In the genomic region with DNA sequence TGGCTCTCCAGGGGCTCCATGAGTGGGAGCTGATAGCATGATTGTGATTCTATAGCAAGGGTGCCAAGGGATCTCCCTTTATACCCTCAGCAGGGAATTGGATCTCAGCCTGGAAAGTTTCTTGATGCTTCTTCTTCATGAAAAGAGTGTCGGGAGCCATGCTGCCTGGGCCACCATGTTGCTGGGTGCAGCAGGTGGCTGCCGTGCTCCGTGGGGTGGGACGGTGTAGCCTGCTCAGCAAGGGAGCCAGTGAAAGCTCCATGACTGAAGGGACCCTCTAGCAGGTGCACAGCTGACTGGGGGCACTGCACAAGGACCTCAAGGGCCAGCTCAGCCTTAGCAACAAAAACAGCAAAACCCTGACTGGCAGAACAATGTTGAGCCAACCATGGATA, we compare ENCODE assay signal across 27 cellular contexts.
"Had no signal": no experiment of that assay in that cellular context is flagged by ENCODE, and none has a peak within 500 bp of the region (broad histone marks: within the 10 kb centered on the region; RNA-seq: fewer than 3 reads in every experiment).

No MANE protein-coding gene starts in this region.

- H3K27me3 Mint-ChIP-seq: activated CD4-positive, alpha-beta memory T cell treated with anti-CD3 and anti-CD28 coated beads, Interleukin-2, amount 10 ng/mL, durations not matched to agents 7 days and 5 days; activated CD8-positive, alpha-beta memory T cell treated with anti-CD3 and anti-CD28 coated beads, Interleukin-2, amount 10 ng/mL, durations not matched to agents 7 days and 5 days; activated naive CD8-positive, alpha-beta T cell; brain; stimulated activated naive B cell treated with anti-CD40 and anti-IgM and Interleukin-4, amounts not matched to agents 10 μg/mL and 1 μg/mL and 100 μg/mL, for 72 hours had no signal

- H3K4me3 Mint-ChIP-seq: activated CD4-positive, alpha-beta memory T cell treated with anti-CD3 and anti-CD28 coated beads, Interleukin-2, amount 10 ng/mL, durations not matched to agents 7 days and 5 days; activated CD8-positive, alpha-beta memory T cell treated with anti-CD3 and anti-CD28 coated beads, Interleukin-2, amount 10 ng/mL, durations not matched to agents 7 days and 5 days; activated naive CD8-positive, alpha-beta T cell; activated T-cell treated with anti-CD3 and anti-CD28 coated beads, Interleukin-2, amount 50 U/mL, for 72 hours; brain; immature natural killer cell; memory B cell; stimulated activated naive B cell treated with anti-CD40 and anti-IgM and Interleukin-4, amounts not matched to agents 10 μg/mL and 1 μg/mL and 100 μg/mL, for 72 hours; T-helper 2 cell treated with Interferon-gamma antibody and Interleukin-4, amounts not matched to agents 5 μg/mL and 100 μg/mL, for 36 hours had no signal

- H3K9me3 ChIP-seq: ascending aorta, gastroesophageal sphincter, suprapubic skin, tibial artery had no signal

- H3K36me3 Mint-ChIP-seq: activated CD8-positive, alpha-beta memory T cell treated with anti-CD3 and anti-CD28 coated beads, Interleukin-2, amount 10 ng/mL, durations not matched to agents 7 days and 5 days; activated naive CD8-positive, alpha-beta T cell; brain; immature natural killer cell; memory B cell; naive thymus-derived CD4-positive, alpha-beta T cell; stimulated activated naive B cell treated with anti-CD40 and anti-IgM and Interleukin-4, amounts not matched to agents 10 μg/mL and 1 μg/mL and 100 μg/mL, for 72 hours had no signal

- H3K27me3 ChIP-seq: ascending aorta, cardiac muscle cell, dorsolateral prefrontal cortex, gastroesophageal sphincter, tibial artery had no signal

- H3K9me3 Mint-ChIP-seq: activated CD4-positive, alpha-beta memory T cell treated with anti-CD3 and anti-CD28 coated beads, Interleukin-2, amount 10 ng/mL, durations not matched to agents 7 days and 5 days; activated T-cell treated with anti-CD3 and anti-CD28 coated beads, Interleukin-2, amount 50 U/mL, for 72 hours; immature natural killer cell; memory B cell; naive thymus-derived CD4-positive, alpha-beta T cell; stimulated activated naive B cell treated with anti-CD40 and anti-IgM and Interleukin-4, amounts not matched to agents 10 μg/mL and 1 μg/mL and 100 μg/mL, for 72 hours; T-helper 2 cell treated with Interferon-gamma antibody and Interleukin-4, amounts not matched to agents 5 μg/mL and 100 μg/mL, for 36 hours had no signal

- H3K4me3 ChIP-seq: ascending aorta, cardiac muscle cell, coronary artery, dorsolateral prefrontal cortex, gastroesophageal sphincter, suprapubic skin, tibial artery had no signal

- H3K27ac Mint-ChIP-seq: activated CD4-positive, alpha-beta memory T cell treated with anti-CD3 and anti-CD28 coated beads, Interleukin-2, amount 10 ng/mL, durations not matched to agents 7 days and 5 days; activated naive CD8-positive, alpha-beta T cell; activated T-cell treated with anti-CD3 and anti-CD28 coated beads, Interleukin-2, amount 50 U/mL, for 72 hours; brain; immature natural killer cell; memory B cell; stimulated activated naive B cell treated with anti-CD40 and anti-IgM and Interleukin-4, amounts not matched to agents 10 μg/mL and 1 μg/mL and 100 μg/mL, for 72 hours; T-helper 2 cell treated with Interferon-gamma antibody and Interleukin-4, amounts not matched to agents 5 μg/mL and 100 μg/mL, for 36 hours had no signal

- H3K27ac ChIP-seq: ascending aorta, cardiac muscle cell, coronary artery, dorsolateral prefrontal cortex, gastroesophageal sphincter, suprapubic skin, tibial artery had no signal

- DNase-seq: activated CD4-positive, alpha-beta memory T cell treated with anti-CD3 and anti-CD28 coated beads, Interleukin-2, amount 10 ng/mL, durations not matched to agents 7 days and 5 days; activated CD4-positive, alpha-beta T cell treated with anti-CD3 and anti-CD28 coated beads for 4 hours; activated CD4-positive, CD25-positive, alpha-beta regulatory T cell; activated CD8-positive, alpha-beta memory T cell treated with anti-CD3 and anti-CD28 coated beads, Interleukin-2, amount 10 ng/mL, durations not matched to agents 7 days and 5 days; activated naive CD4-positive, alpha-beta T cell; activated T-cell treated with anti-CD3 and anti-CD28 coated beads, Interleukin-2, amount 50 U/mL, for 72 hours; dorsolateral prefrontal cortex; hippocampal formation; immature natural killer cell; midbrain; naive thymus-derived CD4-positive, alpha-beta T cell; nucleus accumbens; right cardiac atrium; stimulated activated CD4-positive, alpha-beta T cell treated with anti-CD3 and anti-CD28 coated beads, Interleukin-15, amount 100 ng/mL, for 24 hours; stimulated activated CD4-positive, alpha-beta T cell treated with anti-CD3 and anti-CD28 coated beads, Interleukin-2, amount 100 ng/mL, for 24 hours; stimulated activated naive B cell treated with anti-CD40 and anti-IgM and Interleukin-4, amounts not matched to agents 10 μg/mL and 1 μg/mL and 100 μg/mL, for 72 hours; T-helper 1 cell had no signal

- H3K36me3 ChIP-seq: ascending aorta, cardiac muscle cell, gastroesophageal sphincter, suprapubic skin, tibial artery had no signal

- H3K4me1 ChIP-seq: ascending aorta, gastroesophageal sphincter, suprapubic skin had no signal
